8 cellular contexts compared by ENCODE assay signal in the genomic region with DNA sequence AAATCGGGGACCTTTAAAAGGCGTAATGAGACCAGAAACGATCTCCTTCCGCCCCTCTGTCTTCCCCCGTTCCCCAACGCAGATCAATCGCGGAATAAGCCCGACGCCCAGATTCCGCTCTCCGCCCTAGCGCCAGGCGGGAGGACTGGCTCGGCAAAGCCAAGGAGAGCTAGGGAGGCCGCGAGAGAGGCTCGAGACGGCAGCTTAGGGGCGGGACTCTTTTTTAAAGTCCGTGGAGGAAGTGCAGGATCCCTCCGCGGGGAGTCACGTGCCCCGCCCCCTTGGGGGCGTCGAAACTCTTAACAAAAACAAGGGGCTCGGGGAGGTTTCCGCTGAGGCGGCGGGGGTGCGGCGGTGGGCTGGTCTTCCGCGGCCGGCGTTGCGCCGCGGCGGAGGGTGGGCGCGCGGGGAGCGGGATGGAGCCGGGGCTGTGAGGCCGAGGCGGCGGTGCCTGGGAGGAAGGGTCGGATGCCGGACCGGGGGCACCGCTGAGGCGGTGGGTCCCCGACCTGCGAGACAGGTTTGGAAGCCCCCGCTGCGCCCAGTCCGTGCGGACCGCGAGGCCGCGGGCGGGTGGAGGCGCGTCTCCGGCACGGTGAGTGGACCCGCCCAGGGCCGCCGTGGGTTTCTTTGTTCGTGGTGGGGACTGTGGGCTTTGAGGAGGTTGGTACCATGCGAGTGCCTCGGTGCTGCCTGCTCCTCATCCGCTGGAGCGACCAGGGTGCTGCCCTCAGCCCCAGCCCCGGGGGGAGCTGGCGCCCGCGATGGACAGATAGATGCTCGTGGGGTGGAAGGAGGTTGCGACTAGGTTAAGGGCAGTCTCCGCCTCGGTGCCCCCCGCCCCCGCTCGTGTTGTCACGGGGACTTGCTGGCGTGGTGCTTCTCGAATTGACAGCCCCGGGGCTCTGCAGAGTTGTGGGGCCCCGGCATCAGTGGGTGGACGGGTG. TPM values are rescaled to one million over a fixed set of nuclear protein-coding genes. Genes with fewer than 3 reads are reported as not detected.
DNase-seq lines count a peak whose midpoint lies in the region; ATAC-seq and TF ChIP-seq lines count a peak whose summit lies in the region.

A gene with protein sequence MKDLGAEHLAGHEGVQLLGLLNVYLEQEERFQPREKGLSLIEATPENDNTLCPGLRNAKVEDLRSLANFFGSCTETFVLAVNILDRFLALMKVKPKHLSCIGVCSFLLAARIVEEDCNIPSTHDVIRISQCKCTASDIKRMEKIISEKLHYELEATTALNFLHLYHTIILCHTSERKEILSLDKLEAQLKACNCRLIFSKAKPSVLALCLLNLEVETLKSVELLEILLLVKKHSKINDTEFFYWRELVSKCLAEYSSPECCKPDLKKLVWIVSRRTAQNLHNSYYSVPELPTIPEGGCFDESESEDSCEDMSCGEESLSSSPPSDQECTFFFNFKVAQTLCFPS (plus strand): TSS at position 296 of the 947 bp plus-strand sequence. CDS start 1,326 bp downstream, outside the sequence.

- peak; percentile 25 for ATAC-seq in GM21526 (IDR thresholded peaks at IDR 0.05; ENCODE audit: low FRiP score, unreplicated experiment)

- peak within 1 kb of the TSS; percentile 98 for H2AK5ac ChIP-seq in neuronal stem cell (ENCODE audit: low read depth, low read length)

- peak within 1 kb of the TSS; percentile 100 for H3K18ac ChIP-seq in neuronal stem cell (ENCODE audit: low read length)

- H3K4ac ChIP-seq in neuronal stem cell (ENCODE audit: low read length), result peak within 1 kb of the TSS; percentile 95

- TF ChIP-seq RAD21 in Ishikawa (IDR thresholded peaks at IDR 0.05; ENCODE audit: low read depth), result no peak

- peak within 1 kb of the TSS; percentile 99 for H2BK120ac ChIP-seq in neuronal stem cell (ENCODE audit: low read depth, low read length)

- no peak within 1 kb of the TSS for H4K91ac ChIP-seq in neuronal stem cell (ENCODE audit: low read depth, low read length, poor library complexity)

- H2BK12ac ChIP-seq in neuronal stem cell (ENCODE audit: low read length), result peak within 1 kb of the TSS; percentile 89

- peak within 1 kb of the TSS; percentile 99 for H3K14ac ChIP-seq in neuronal stem cell (ENCODE audit: low read length)

- H3K4me1 ChIP-seq in neuronal stem cell (ENCODE audit: control insufficient read depth in 2 of 2, insufficient read depth in 1 of 2, low read depth in 1 of 2, low read length in 2 of 2), result peaks cover 16 to 32% of the 10 kb centered on the region in 2 donors

- TF ChIP-seq CTCF in fibroblast of villous mesenchyme (IDR thresholded peaks at IDR 0.05; ENCODE audit: insufficient read depth, low read depth, low read length), result no peak

- no peaks in the 10 kb centered on the region for H3K27me3 ChIP-seq in neuronal stem cell (ENCODE audit: control insufficient read depth in 3 of 3, insufficient read depth in 3 of 3, low read depth in 1 of 3, low read length in 3 of 3)

- H3K4me2 ChIP-seq in neuronal stem cell (ENCODE audit: insufficient read depth, low read length, poor library complexity, severe bottlenecking), result peak within 1 kb of the TSS; percentile 92

- peak within 1 kb of the TSS; percentile 93 for H3K4me3 ChIP-seq in fibroblast of villous mesenchyme (ENCODE audit: low read depth, low read length)
- H3K4me3 ChIP-seq in neuronal stem cell (ENCODE audit: low read length in 2 of 2), result peak within 1 kb of the TSS; percentile 97 to 100

- peak within 1 kb of the TSS; percentile 99 for H3K23ac ChIP-seq in neuronal stem cell (ENCODE audit: low read depth, low read length, poor library complexity)

- WGBS in neuronal stem cell (ENCODE audit: extremely low coverage in 2 of 2, insufficient read length in 2 of 2, insufficient replicate concordance in 1 of 2), 2 donors, result no CpG with 5 or more reads among the region's 94 CpGs

- H2BK5ac ChIP-seq in neuronal stem cell (ENCODE audit: low read length), result peak within 1 kb of the TSS; percentile 100

- peak within 1 kb of the TSS; percentile 98 for H3K27ac ChIP-seq in neuronal stem cell (replicated peaks; ENCODE audit: low read length)

- no peak for TF ChIP-seq EP300 in Ishikawa (IDR thresholded peaks at IDR 0.05; ENCODE audit: borderline replicate concordance)

- no peak within 1 kb of the TSS for H4K8ac ChIP-seq in neuronal stem cell (ENCODE audit: low read depth, low read length)

- peaks cover 3% of the 10 kb centered on the region for H3K79me1 ChIP-seq in neuronal stem cell (ENCODE audit: low read depth, low read length)

- peak within 1 kb of the TSS; percentile 98 for H3K9ac ChIP-seq in neuronal stem cell (ENCODE audit: low read depth, low read length, poor library complexity)

- H3K9me3 ChIP-seq in neuronal stem cell (replicated peaks in 1 of 2; ENCODE audit: control insufficient read depth in 2 of 2, insufficient read depth in 1 of 2, low read depth in 1 of 2, low read length in 2 of 2), result no peaks in the 10 kb centered on the region

- peak within 1 kb of the TSS; percentile 94 for H2AFZ ChIP-seq in neuronal stem cell (ENCODE audit: low read length)

- H2BK15ac ChIP-seq in neuronal stem cell (ENCODE audit: low read length), result peak within 1 kb of the TSS; percentile 88

- peak; percentile 96 for DNase-seq in COR-L47 (lab: John Stamatoyannopoulos, UW)
- peak; percentile 82 for DNase-seq in RPMI8226
- DNase-seq in activated effector memory CD4-positive, alpha-beta T cell treated with Interleukin-2 at 50 U/mL for 16 hours, result peak; percentile 33
- peak; percentile 97 for DNase-seq in fibroblast of villous mesenchyme (ENCODE audit: low read depth)
- no peak for DNase-seq in neuronal stem cell (ENCODE audit: low spot score)
- DNase-seq in stromal cell of bone marrow (ENCODE audit: low read depth), result peak; percentile 83

- H3K36me3 ChIP-seq in neuronal stem cell (replicated peaks in 1 of 2; ENCODE audit: control insufficient read depth in 2 of 2, insufficient read depth in 2 of 2, low read length in 2 of 2), result peaks cover 8 to 40% of the 10 kb centered on the region in 2 donors

TF ChIP-seq in Ishikawa, 13 proteins besides CTCF, POLR2A, EP300 and RAD21:
- TF ChIP-seq, protein P1, sequence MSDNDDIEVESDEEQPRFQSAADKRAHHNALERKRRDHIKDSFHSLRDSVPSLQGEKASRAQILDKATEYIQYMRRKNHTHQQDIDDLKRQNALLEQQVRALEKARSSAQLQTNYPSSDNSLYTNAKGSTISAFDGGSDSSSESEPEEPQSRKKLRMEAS (IDR thresholded peaks at IDR 0.05), result peak; percentile 84
- TF ChIP-seq YY1 (IDR thresholded peaks at IDR 0.05; ENCODE audit: low read depth) (0 out of 2 replicates have a peak, but pooled peaks have one; percentile 34), ZBTB7A (IDR thresholded peaks at IDR 0.05; ENCODE audit: low read depth) (peak; percentile 81), TAF1 (IDR thresholded peaks at IDR 0.05; ENCODE audit: low read depth) (peak; percentile 72), NFIC (IDR thresholded peaks at IDR 0.05) (peak; percentile 41), CEBPB (IDR thresholded peaks at IDR 0.05) (peak; percentile 34; the same call in 1 of the 2 replicates), CREB1 (IDR thresholded peaks at IDR 0.05; ENCODE audit: low read depth) (peak; percentile 68), TCF12 (IDR thresholded peaks at IDR 0.05; ENCODE audit: low read depth) (peak; percentile 72), EGR1 (IDR thresholded peaks at IDR 0.05) (no peak; the same call in 1 of the 2 replicates), TEAD4 (IDR thresholded peaks at IDR 0.05) (no peak; the same call in 1 of the 2 replicates), FOXM1 (IDR thresholded peaks at IDR 0.05; ENCODE audit: borderline replicate concordance, low read depth) (peak; percentile 96)
- TF ChIP-seq, protein P2, sequence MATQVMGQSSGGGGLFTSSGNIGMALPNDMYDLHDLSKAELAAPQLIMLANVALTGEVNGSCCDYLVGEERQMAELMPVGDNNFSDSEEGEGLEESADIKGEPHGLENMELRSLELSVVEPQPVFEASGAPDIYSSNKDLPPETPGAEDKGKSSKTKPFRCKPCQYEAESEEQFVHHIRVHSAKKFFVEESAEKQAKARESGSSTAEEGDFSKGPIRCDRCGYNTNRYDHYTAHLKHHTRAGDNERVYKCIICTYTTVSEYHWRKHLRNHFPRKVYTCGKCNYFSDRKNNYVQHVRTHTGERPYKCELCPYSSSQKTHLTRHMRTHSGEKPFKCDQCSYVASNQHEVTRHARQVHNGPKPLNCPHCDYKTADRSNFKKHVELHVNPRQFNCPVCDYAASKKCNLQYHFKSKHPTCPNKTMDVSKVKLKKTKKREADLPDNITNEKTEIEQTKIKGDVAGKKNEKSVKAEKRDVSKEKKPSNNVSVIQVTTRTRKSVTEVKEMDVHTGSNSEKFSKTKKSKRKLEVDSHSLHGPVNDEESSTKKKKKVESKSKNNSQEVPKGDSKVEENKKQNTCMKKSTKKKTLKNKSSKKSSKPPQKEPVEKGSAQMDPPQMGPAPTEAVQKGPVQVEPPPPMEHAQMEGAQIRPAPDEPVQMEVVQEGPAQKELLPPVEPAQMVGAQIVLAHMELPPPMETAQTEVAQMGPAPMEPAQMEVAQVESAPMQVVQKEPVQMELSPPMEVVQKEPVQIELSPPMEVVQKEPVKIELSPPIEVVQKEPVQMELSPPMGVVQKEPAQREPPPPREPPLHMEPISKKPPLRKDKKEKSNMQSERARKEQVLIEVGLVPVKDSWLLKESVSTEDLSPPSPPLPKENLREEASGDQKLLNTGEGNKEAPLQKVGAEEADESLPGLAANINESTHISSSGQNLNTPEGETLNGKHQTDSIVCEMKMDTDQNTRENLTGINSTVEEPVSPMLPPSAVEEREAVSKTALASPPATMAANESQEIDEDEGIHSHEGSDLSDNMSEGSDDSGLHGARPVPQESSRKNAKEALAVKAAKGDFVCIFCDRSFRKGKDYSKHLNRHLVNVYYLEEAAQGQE (IDR thresholded peaks at IDR 0.05; ENCODE audit: low read depth), result no peak
- TF ChIP-seq, protein P3, sequence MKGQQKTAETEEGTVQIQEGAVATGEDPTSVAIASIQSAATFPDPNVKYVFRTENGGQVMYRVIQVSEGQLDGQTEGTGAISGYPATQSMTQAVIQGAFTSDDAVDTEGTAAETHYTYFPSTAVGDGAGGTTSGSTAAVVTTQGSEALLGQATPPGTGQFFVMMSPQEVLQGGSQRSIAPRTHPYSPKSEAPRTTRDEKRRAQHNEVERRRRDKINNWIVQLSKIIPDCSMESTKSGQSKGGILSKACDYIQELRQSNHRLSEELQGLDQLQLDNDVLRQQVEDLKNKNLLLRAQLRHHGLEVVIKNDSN (IDR thresholded peaks at IDR 0.05), result peak; percentile 95

RNA-seq across cellular contexts. Expression of the gene that starts here (rescaled TPM):
- 20.0 and 25.9 TPM in 2 replicates for total RNA-seq in fibroblast of villous mesenchyme
- polyA plus RNA-seq in neuronal stem cell (2013, experiment 1 of 2), result 66.4 TPM
- 67.3 TPM for polyA plus RNA-seq in neuronal stem cell (2013, experiment 2 of 2)
